Comparison of ENCODE assay signal across 1 cellular context in the genomic region with DNA sequence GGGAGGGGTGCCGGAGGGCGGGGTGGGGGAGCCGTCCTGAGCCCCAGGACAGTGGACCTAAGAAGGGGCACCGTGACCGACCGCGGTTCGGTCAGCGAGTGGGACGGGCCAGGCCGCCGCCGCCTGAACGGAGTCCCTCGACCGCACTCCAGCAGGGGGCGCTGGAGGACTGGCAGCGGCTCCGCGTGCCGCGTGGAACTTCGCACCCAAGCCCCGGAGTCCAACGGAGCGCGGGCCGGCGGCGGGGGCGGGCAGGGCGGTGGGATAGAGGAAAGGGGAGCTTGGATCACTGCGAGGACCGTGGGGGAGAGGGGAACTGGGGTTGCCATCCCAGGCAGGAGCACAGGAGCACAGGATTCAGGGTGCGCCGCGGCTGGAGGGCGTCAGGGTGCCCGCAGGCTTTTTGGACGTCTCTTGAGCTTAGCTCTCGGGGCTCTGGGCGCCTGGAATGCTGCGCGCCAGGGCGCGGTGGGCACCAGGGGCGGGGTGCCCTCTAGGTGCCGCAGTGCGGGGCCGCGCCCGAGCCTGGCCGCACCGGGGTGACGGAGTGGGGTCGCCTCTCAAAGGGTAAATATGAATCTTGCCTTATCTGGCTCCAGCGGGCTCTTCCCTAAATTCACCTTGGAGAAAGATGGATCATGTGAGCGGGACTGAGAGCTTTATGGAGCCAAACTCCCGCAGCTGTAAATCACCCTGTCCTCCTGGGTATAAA.
TF ChIP-seq lines count a peak whose summit lies in the region.

No MANE protein-coding gene starts in this region.

TF ChIP-seq in HepG2, 621 proteins besides CTCF, POLR2A, EP300 and RAD21 (continued from another document and continues in another):
- TF ChIP-seq, protein P1, sequence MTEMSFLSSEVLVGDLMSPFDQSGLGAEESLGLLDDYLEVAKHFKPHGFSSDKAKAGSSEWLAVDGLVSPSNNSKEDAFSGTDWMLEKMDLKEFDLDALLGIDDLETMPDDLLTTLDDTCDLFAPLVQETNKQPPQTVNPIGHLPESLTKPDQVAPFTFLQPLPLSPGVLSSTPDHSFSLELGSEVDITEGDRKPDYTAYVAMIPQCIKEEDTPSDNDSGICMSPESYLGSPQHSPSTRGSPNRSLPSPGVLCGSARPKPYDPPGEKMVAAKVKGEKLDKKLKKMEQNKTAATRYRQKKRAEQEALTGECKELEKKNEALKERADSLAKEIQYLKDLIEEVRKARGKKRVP (CRISPR knock-in tag; IDR thresholded peaks at IDR 0.05): peak in 1 of 2 experiments; percentile 24; a peak in 1 of 4 replicates
- TF ChIP-seq ERF (CRISPR knock-in tag; IDR thresholded peaks at IDR 0.05): no peak
- no peak for TF ChIP-seq ZFP36L2 (CRISPR knock-in tag; IDR thresholded peaks at IDR 0.05)
- TF ChIP-seq CHCHD3 (CRISPR knock-in tag; IDR thresholded peaks at IDR 0.05): no peak
- TF ChIP-seq ZNF652 (CRISPR knock-in tag; IDR thresholded peaks at IDR 0.05; ENCODE audit: borderline replicate concordance, low read depth): no peak
- peak; percentile 49; the same call in 1 of the 2 replicates for TF ChIP-seq ZFY (CRISPR knock-in tag; IDR thresholded peaks at IDR 0.05)
- TF ChIP-seq, protein P2, sequence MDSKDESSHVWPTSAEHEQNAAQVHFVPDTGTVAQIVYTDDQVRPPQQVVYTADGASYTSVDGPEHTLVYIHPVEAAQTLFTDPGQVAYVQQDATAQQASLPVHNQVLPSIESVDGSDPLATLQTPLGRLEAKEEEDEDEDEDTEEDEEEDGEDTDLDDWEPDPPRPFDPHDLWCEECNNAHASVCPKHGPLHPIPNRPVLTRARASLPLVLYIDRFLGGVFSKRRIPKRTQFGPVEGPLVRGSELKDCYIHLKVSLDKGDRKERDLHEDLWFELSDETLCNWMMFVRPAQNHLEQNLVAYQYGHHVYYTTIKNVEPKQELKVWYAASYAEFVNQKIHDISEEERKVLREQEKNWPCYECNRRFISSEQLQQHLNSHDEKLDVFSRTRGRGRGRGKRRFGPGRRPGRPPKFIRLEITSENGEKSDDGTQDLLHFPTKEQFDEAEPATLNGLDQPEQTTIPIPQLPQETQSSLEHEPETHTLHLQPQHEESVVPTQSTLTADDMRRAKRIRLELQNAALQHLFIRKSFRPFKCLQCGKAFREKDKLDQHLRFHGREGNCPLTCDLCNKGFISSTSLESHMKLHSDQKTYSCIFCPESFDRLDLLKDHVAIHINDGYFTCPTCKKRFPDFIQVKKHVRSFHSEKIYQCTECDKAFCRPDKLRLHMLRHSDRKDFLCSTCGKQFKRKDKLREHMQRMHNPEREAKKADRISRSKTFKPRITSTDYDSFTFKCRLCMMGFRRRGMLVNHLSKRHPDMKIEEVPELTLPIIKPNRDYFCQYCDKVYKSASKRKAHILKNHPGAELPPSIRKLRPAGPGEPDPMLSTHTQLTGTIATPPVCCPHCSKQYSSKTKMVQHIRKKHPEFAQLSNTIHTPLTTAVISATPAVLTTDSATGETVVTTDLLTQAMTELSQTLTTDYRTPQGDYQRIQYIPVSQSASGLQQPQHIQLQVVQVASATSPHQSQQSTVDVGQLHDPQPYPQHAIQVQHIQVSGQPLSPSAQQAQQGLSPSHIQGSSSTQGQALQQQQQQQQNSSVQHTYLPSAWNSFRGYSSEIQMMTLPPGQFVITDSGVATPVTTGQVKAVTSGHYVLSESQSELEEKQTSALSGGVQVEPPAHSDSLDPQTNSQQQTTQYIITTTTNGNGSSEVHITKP (CRISPR knock-in tag; IDR thresholded peaks at IDR 0.05; ENCODE audit: low read depth): no peak
- no peak for TF ChIP-seq ZNF615 (CRISPR knock-in tag; IDR thresholded peaks at IDR 0.05; ENCODE audit: borderline replicate concordance)
- 0 out of 2 replicates have a peak, but pooled peaks have one; percentile 48 for TF ChIP-seq TOPORS (CRISPR knock-in tag; IDR thresholded peaks at IDR 0.05)
- no peak for TF ChIP-seq ZNF558 (CRISPR knock-in tag; IDR thresholded peaks at IDR 0.05; ENCODE audit: borderline replicate concordance)
- TF ChIP-seq ZNF350 (CRISPR knock-in tag; IDR thresholded peaks at IDR 0.05; ENCODE audit: borderline replicate concordance, low read depth): no peak
- no peak for TF ChIP-seq SIN3B (IDR thresholded peaks at IDR 0.05; ENCODE audit: low read length)
- TF ChIP-seq GPBP1L1 (CRISPR knock-in tag; IDR thresholded peaks at IDR 0.05): no peak
- TF ChIP-seq, protein P3, sequence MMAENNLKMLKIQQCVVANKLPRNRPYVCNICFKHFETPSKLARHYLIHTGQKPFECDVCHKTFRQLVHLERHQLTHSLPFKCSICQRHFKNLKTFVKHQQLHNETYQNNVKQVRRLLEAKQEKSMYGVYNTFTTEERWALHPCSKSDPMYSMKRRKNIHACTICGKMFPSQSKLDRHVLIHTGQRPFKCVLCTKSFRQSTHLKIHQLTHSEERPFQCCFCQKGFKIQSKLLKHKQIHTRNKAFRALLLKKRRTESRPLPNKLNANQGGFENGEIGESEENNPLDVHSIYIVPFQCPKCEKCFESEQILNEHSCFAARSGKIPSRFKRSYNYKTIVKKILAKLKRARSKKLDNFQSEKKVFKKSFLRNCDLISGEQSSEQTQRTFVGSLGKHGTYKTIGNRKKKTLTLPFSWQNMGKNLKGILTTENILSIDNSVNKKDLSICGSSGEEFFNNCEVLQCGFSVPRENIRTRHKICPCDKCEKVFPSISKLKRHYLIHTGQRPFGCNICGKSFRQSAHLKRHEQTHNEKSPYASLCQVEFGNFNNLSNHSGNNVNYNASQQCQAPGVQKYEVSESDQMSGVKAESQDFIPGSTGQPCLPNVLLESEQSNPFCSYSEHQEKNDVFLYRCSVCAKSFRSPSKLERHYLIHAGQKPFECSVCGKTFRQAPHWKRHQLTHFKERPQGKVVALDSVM (CRISPR knock-in tag; IDR thresholded peaks at IDR 0.05): no peak
- TF ChIP-seq MXD4 (CRISPR knock-in tag; IDR thresholded peaks at IDR 0.05): peak; percentile 38; the same call in 1 of the 2 replicates
- TF ChIP-seq MEF2D (CRISPR knock-in tag; IDR thresholded peaks at IDR 0.05): no peak
- TF ChIP-seq, protein P4, sequence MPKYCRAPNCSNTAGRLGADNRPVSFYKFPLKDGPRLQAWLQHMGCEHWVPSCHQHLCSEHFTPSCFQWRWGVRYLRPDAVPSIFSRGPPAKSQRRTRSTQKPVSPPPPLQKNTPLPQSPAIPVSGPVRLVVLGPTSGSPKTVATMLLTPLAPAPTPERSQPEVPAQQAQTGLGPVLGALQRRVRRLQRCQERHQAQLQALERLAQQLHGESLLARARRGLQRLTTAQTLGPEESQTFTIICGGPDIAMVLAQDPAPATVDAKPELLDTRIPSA (CRISPR knock-in tag; IDR thresholded peaks at IDR 0.05; ENCODE audit: borderline replicate concordance): no peak
- no peak for TF ChIP-seq ASH2L (IDR thresholded peaks at IDR 0.05; ENCODE audit: insufficient read length, low read depth, low read length)
- no peak for TF ChIP-seq ZNF614 (CRISPR knock-in tag; IDR thresholded peaks at IDR 0.05; ENCODE audit: borderline replicate concordance)
- TF ChIP-seq RAD51 (IDR thresholded peaks at IDR 0.05; ENCODE audit: borderline replicate concordance): no peak
- TF ChIP-seq ZMYM2 (CRISPR knock-in tag; IDR thresholded peaks at IDR 0.05): no peak
- no peak for TF ChIP-seq E2F1 (CRISPR knock-in tag; IDR thresholded peaks at IDR 0.05)
- no peak for TF ChIP-seq ZNF431 (CRISPR knock-in tag; IDR thresholded peaks at IDR 0.05; ENCODE audit: borderline replicate concordance, low read depth)
- 0 out of 2 replicates have a peak, but pooled peaks have one; percentile 41 for TF ChIP-seq ZNF329 (CRISPR knock-in tag; IDR thresholded peaks at IDR 0.05; ENCODE audit: low read depth)
- TF ChIP-seq YEATS2 (CRISPR knock-in tag; IDR thresholded peaks at IDR 0.05; ENCODE audit: borderline replicate concordance): no peak
- 0 out of 2 replicates have a peak, but pooled peaks have one; percentile 29 for TF ChIP-seq ZNF746 (CRISPR knock-in tag; IDR thresholded peaks at IDR 0.05)
- TF ChIP-seq MIER2 (CRISPR knock-in tag; IDR thresholded peaks at IDR 0.05): no peak
- no peak for TF ChIP-seq ATM (IDR thresholded peaks at IDR 0.05; ENCODE audit: borderline replicate concordance)
- no peak for TF ChIP-seq ARNT (IDR thresholded peaks at IDR 0.05)
- TF ChIP-seq, protein P5, sequence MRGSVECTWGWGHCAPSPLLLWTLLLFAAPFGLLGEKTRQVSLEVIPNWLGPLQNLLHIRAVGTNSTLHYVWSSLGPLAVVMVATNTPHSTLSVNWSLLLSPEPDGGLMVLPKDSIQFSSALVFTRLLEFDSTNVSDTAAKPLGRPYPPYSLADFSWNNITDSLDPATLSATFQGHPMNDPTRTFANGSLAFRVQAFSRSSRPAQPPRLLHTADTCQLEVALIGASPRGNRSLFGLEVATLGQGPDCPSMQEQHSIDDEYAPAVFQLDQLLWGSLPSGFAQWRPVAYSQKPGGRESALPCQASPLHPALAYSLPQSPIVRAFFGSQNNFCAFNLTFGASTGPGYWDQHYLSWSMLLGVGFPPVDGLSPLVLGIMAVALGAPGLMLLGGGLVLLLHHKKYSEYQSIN (CRISPR knock-in tag; IDR thresholded peaks at IDR 0.05; ENCODE audit: borderline replicate concordance): no peak
- no peak for TF ChIP-seq ZZZ3 (CRISPR knock-in tag; IDR thresholded peaks at IDR 0.05; ENCODE audit: borderline replicate concordance)
- TF ChIP-seq KLF13 (CRISPR knock-in tag; IDR thresholded peaks at IDR 0.05): no peak
- no peak for TF ChIP-seq ZNF24 (IDR thresholded peaks at IDR 0.05)
- TF ChIP-seq ZNF207 (IDR thresholded peaks at IDR 0.05; ENCODE audit: borderline replicate concordance): no peak
- no peak for TF ChIP-seq SOX5 (CRISPR knock-in tag; IDR thresholded peaks at IDR 0.05; ENCODE audit: borderline replicate concordance)
- no peak for TF ChIP-seq RBM39 (IDR thresholded peaks at IDR 0.05; ENCODE audit: low read depth, low read length, poor library complexity, severe bottlenecking)
- peak; percentile 63; the same call in 1 of the 2 replicates for TF ChIP-seq ZNF564 (CRISPR knock-in tag; IDR thresholded peaks at IDR 0.05)
- no peak for TF ChIP-seq SMARCE1 (IDR thresholded peaks at IDR 0.05; ENCODE audit: borderline replicate concordance)
- TF ChIP-seq ZNF550 (CRISPR knock-in tag; IDR thresholded peaks at IDR 0.05; ENCODE audit: borderline replicate concordance): no peak
- no peak for TF ChIP-seq JARID2 (CRISPR knock-in tag; IDR thresholded peaks at IDR 0.05; ENCODE audit: insufficient replicate concordance)
- peak; percentile 96 for TF ChIP-seq CBFB (CRISPR knock-in tag; IDR thresholded peaks at IDR 0.05)
- 0 out of 2 replicates have a peak, but pooled peaks have one; percentile 45 for TF ChIP-seq ZBTB2 (CRISPR knock-in tag; IDR thresholded peaks at IDR 0.05; ENCODE audit: low read depth)
- TF ChIP-seq, protein P6, sequence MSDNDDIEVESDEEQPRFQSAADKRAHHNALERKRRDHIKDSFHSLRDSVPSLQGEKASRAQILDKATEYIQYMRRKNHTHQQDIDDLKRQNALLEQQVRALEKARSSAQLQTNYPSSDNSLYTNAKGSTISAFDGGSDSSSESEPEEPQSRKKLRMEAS (IDR thresholded peaks at IDR 0.05): peak; percentile 98
- TF ChIP-seq HNF4A (CRISPR knock-in tag; IDR thresholded peaks at IDR 0.05): peak; percentile 64
- no peak for TF ChIP-seq ZC3H4 (CRISPR knock-in tag; IDR thresholded peaks at IDR 0.05; ENCODE audit: borderline replicate concordance)
- no peak for TF ChIP-seq AKAP8 (CRISPR knock-in tag; IDR thresholded peaks at IDR 0.05)
- no peak for TF ChIP-seq ZNF737 (CRISPR knock-in tag; IDR thresholded peaks at IDR 0.05; ENCODE audit: borderline replicate concordance)
- TF ChIP-seq ZNF33B (CRISPR knock-in tag; IDR thresholded peaks at IDR 0.05): no peak
- no peak for TF ChIP-seq ZNF441 (CRISPR knock-in tag; IDR thresholded peaks at IDR 0.05; ENCODE audit: borderline replicate concordance)
- TF ChIP-seq ZNF496 (CRISPR knock-in tag; IDR thresholded peaks at IDR 0.05; ENCODE audit: insufficient replicate concordance): no peak
- TF ChIP-seq RARA (CRISPR knock-in tag; IDR thresholded peaks at IDR 0.05): 0 out of 2 replicates have a peak, but pooled peaks have one; percentile 25
